ENCODE assay signal across 8 cellular contexts in the genomic region with DNA sequence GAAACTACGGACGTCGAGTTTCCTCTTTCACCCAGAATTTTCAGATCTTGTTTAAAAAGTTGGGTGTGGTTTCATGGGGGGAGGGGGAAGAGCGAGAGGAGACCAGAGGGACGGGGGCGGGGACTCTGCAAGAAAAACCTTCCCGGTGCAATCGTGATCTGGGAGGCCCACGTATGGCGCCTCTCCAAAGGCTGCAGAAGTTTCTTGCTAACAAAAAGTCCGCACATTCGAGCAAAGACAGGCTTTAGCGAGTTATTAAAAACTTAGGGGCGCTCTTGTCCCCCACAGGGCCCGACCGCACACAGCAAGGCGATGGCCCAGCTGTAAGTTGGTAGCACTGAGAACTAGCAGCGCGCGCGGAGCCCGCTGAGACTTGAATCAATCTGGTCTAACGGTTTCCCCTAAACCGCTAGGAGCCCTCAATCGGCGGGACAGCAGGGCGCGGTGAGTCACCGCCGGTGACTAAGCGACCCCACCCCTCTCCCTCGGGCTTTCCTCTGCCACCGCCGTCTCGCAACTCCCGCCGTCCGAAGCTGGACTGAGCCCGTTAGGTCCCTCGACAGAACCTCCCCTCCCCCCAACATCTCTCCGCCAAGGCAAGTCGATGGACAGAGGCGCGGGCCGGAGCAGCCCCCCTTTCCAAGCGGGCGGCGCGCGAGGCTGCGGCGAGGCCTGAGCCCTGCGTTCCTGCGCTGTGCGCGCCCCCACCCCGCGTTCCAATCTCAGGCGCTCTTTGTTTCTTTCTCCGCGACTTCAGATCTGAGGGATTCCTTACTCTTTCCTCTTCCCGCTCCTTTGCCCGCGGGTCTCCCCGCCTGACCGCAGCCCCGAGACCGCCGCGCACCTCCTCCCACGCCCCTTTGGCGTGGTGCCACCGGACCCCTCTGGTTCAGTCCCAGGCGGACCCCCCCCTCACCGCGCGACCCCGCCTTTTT. TPM values are rescaled to one million over a fixed set of nuclear protein-coding genes. Genes with fewer than 3 reads are reported as not detected.
DNase-seq lines count a peak whose midpoint lies in the region; ATAC-seq and TF ChIP-seq lines count a peak whose summit lies in the region.

TSS of gene VIM (plus strand) at position 161 of the 935 bp plus-strand sequence. CDS start 1,182 bp downstream, outside the sequence.

- no peak within 1 kb of the TSS for H3K27ac Mint-ChIP-seq in GM23338

- H4K20me1 ChIP-seq in GM23338 (replicated peaks; ENCODE audit: insufficient read depth) = no peaks in the 10 kb centered on the region

- DNase-seq in ELF-1 (ENCODE audit: low read depth, low spot score) (peak; percentile 95), GM23338 (ENCODE audit: low spot score) (peak; percentile 92), LoVo (ENCODE audit: low spot score) (peak; percentile 86), left kidney (ENCODE audit: low read depth, low spot score) (peak; percentile 92), NCI-H2029 (lab: John Stamatoyannopoulos, UW) (no peak)
- DNase-seq in activated CD4-positive, alpha-beta T cell treated with anti-CD3 and anti-CD28 coated beads for 48 hours = peak; percentile 89
- DNase-seq in stimulated activated CD4-positive, alpha-beta T cell treated with anti-CD3 and anti-CD28 coated beads, Interleukin-2, amount 100 ng/mL, for 24 hours = peak; percentile 81 to 85

- no peaks in the 10 kb centered on the region for H3K79me2 ChIP-seq in GM23338 (replicated peaks; ENCODE audit: insufficient read depth)

- H3K4me1 ChIP-seq in GM23338 (ENCODE audit: insufficient read depth) = peaks cover 25% of the 10 kb centered on the region

- H3K4me3 Mint-ChIP-seq in GM23338 = peak within 1 kb of the TSS; percentile 87

- peak within 1 kb of the TSS; percentile 95 for H2AFZ ChIP-seq in GM23338

- H3K4me2 ChIP-seq in GM23338 = peak within 1 kb of the TSS; percentile 93

- peak; percentile 51 for ATAC-seq in GM23338

- peak within 1 kb of the TSS; percentile 96 for H3K4me3 ChIP-seq in GM23338

- peaks cover 12% of the 10 kb centered on the region; the same call in 1 of the 2 replicates for H3F3A ChIP-seq in GM23338 (replicated peaks; ENCODE audit: low read depth)

- TF ChIP-seq CTCF in GM23338 (conservative IDR thresholded peaks at IDR 0.05; ENCODE audit: low read depth in 2 of 2) = no peak

- no peak within 1 kb of the TSS for H3K27ac ChIP-seq in GM23338 (ENCODE audit: low read depth)
- peak within 1 kb of the TSS; percentile 84 for H3K27ac ChIP-seq in cingulate gyrus (ENCODE audit: low read depth, low read length)

- H3K9me2 ChIP-seq in GM23338 (ENCODE audit: insufficient read depth) = no peaks in the 10 kb centered on the region

- peaks cover 9% of the 10 kb centered on the region; the same call in 1 of the 2 replicates for H3K36me3 ChIP-seq in GM23338 (ENCODE audit: insufficient read depth)

- peaks cover 2% of the 10 kb centered on the region; the same call in 1 of the 3 replicates for H3K9me3 Mint-ChIP-seq in GM23338

- peaks cover 42% of the 10 kb centered on the region for H3K27me3 ChIP-seq in GM23338 (ENCODE audit: insufficient read depth)

- H3K36me3 Mint-ChIP-seq in GM23338 (ENCODE audit: low read depth) = no peaks in the 10 kb centered on the region; the same call in 1 of the 3 replicates

- peaks cover 20% of the 10 kb centered on the region for H3K4me1 Mint-ChIP-seq in GM23338

- H3K27me3 Mint-ChIP-seq in GM23338 (ENCODE audit: insufficient read depth, low read depth, poor library complexity) = peaks cover 40% of the 10 kb centered on the region

TF ChIP-seq in GM23338, 12 proteins besides CTCF, POLR2A, EP300 and RAD21:
- no peak for TF ChIP-seq EZH2phosphoT487 (IDR thresholded peaks at IDR 0.05; ENCODE audit: unreplicated experiment)
- no peak for TF ChIP-seq POLR2AphosphoS5 (IDR thresholded peaks at IDR 0.05; ENCODE audit: low read depth)

RNA-seq across cellular contexts. Expression of gene VIM, which starts in this region (rescaled TPM):
- 214 and 228 TPM in 2 replicates for total RNA-seq in GM23338 (2014; rRNA removed; shearing (Covaris generic))
- polyA plus RNA-seq in GM23338 (2016; fragmentation: Nextera tagmentation; extraction: Ambion mirVana) = 131 and 137 TPM in 2 replicates
